31 cellular contexts compared by ENCODE assay signal in the genomic region with DNA sequence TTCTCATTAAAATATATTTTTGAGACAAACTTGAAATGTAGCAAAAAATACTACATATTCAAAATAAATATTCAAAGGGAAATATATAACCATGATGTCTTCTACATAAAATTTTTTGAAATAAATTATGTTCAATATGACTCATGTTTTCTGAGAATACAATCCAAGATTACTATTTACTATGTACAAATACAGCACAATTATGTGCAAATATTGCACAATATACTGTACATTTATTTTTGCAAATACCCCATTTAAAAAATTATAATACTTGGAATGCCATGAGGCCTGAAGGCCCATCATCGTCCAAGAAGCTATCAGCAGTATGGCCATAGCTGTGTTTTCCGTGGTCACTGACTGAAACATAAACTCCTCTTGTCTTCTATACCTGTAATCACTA. TPM values are rescaled to one million over a fixed set of nuclear protein-coding genes. Genes with fewer than 3 reads are reported as not detected.
"Had no signal": no experiment of that assay in that cellular context is flagged by ENCODE, and none has a peak within 500 bp of the region (broad histone marks: within the 10 kb centered on the region; RNA-seq: fewer than 3 reads in every experiment).

No MANE protein-coding gene starts in this region.

- H3K27ac ChIP-seq: brain microvascular endothelial cell, epithelial cell of prostate, esophagus squamous epithelium, VCaP had no signal

- H3K9me3 ChIP-seq: esophagus squamous epithelium had no signal

- H3K4me3 ChIP-seq: esophagus squamous epithelium had no signal

- H3K27me3 ChIP-seq: brain microvascular endothelial cell, esophagus squamous epithelium had no signal

- ATAC-seq: activated T-cell treated with anti-CD3 and anti-CD28 coated beads, Interleukin-2, amount 50 U/mL, for 4 hours; activated T-helper 17 cell treated with anti-CD3 and anti-CD28 coated beads, Interleukin-2, amount 50 U/mL, for 72 hours; effector memory CD8-positive, alpha-beta T cell; WTC11 had no signal

- H3K4me1 ChIP-seq: esophagus squamous epithelium had no signal

- H3K36me3 ChIP-seq: brain microvascular endothelial cell, esophagus squamous epithelium had no signal

- FAIRE-seq: astrocyte, colon, endothelial cell of umbilical vein had no signal

- DNase-seq: activated CD4-positive, alpha-beta memory T cell treated with anti-CD3 and anti-CD28 coated beads, Interleukin-2, amount 10 ng/mL, durations not matched to agents 7 days and 5 days; activated CD4-positive, alpha-beta T cell treated with anti-CD3 and anti-CD28 coated beads for 1 hour; activated CD4-positive, alpha-beta T cell treated with anti-CD3 and anti-CD28 coated beads for 4 hours; activated CD4-positive, alpha-beta T cell treated with anti-CD3 and anti-CD28 coated beads, Interleukin-2, amount 10 ng/mL, durations not matched to agents 7 days and 5 days; activated CD4-positive, alpha-beta T cell treated with anti-CD3 and anti-CD28 coated beads, Interleukin-2, amount 50 U/mL, for 4 hours; activated CD8-positive, alpha-beta memory T cell treated with anti-CD3 and anti-CD28 coated beads for 24 hours; activated effector memory CD4-positive, alpha-beta T cell treated with Interleukin-2 at 50 U/mL for 16 hours; activated gamma-delta T cell treated with Interleukin-2 at 50 U/mL for 16 hours; activated naive CD4-positive, alpha-beta T cell treated with anti-CD3 and anti-CD28 coated beads, Interleukin-2, amount 50 U/mL, for 16 hours; activated naive CD4-positive, alpha-beta T cell treated with Interleukin-2 at 50 U/mL for 16 hours; activated T-cell treated with anti-CD3 and anti-CD28 coated beads, Interleukin-2, amount 50 U/mL, for 4 hours; amniotic stem cell; anterior cingulate cortex; brain microvascular endothelial cell; caudate nucleus; cortex of kidney; dermis blood vessel endothelial cell; effector CD4-positive, alpha-beta T cell; effector memory CD8-positive, alpha-beta T cell; esophagus squamous epithelium; foreskin melanocyte; head of caudate nucleus; hippocampal formation; T-helper 2 cell had no signal

RNA-seq across cellular contexts. Expression of gene CCDC181, which starts 12.3 kb away (rescaled TPM):
- total RNA-seq: activated CD4-positive, alpha-beta memory T cell treated with anti-CD3 and anti-CD28 coated beads, Interleukin-2, amount 10 ng/mL, durations not matched to agents 7 days and 5 days; activated CD4-positive, alpha-beta T cell treated with anti-CD3 and anti-CD28 coated beads, Interleukin-2, amount 10 ng/mL, durations not matched to agents 7 days and 5 days; activated T-helper 17 cell treated with anti-CD3 and anti-CD28 coated beads, Interleukin-2, amount 50 U/mL, for 72 hours; dermis blood vessel endothelial cell had no signal
